Comparison of ENCODE assay signal across 8 cellular contexts in the genomic region with DNA sequence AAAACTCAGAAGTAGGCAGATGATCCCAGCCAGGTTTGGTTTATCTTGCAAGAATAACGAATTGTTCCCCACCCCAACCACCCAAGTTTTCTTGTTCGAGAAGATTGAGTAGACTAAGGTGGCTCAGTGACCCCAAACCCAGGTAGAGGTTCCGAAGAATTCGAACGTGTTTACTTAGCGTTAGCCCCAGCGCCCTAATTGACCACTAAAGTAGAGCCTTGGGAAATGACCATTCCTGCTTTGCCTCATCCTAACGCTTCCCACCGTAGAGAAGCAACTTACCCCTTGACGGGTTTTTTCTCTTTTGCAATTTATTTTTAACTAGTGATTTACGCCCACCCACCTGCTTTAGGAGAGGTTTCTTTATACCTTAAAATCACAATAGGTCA. TPM values are rescaled to one million over a fixed set of nuclear protein-coding genes. Genes with fewer than 3 reads are reported as not detected.
DNase-seq lines count a peak whose midpoint lies in the region; ATAC-seq and TF ChIP-seq lines count a peak whose summit lies in the region.

No MANE protein-coding gene starts in this region.

- no peak for TF ChIP-seq POLR2A in tibial nerve (IDR thresholded peaks at IDR 0.05)

- POLR2A ChIA-PET in MCF 10A (lab: Yijun Ruan, JAX), result interaction anchor here (0.6 to 6.5 kb wide), 35 partner anchors 8 to 808 kb away, joined by 3 to 109 read pairs (median 5); partner anchors contain the start of genes CNIH4, DEGS1 and NVL

- H3K4me3 ChIP-seq in CD4-positive, CD25-positive, alpha-beta regulatory T cell (ENCODE audit: low read depth, low read length), result peak overlapping the region; percentile 75
- H3K4me3 ChIP-seq in HUES48 (ENCODE audit: low read depth, low read length) (peak overlapping the region; percentile 96), lower lobe of right lung (peak overlapping the region; percentile 90), tibial nerve (peak overlapping the region; percentile 68 to 93 (median 78))

- peak overlapping the region; percentile 96 for H3K9ac ChIP-seq in HUES48 (ENCODE audit: low read depth, low read length)

- peak in 1 of 3 donors; percentile 22 for DNase-seq in CD4-positive, CD25-positive, alpha-beta regulatory T cell
- DNase-seq in MCF 10A (ENCODE audit: unreplicated experiment) (peak; percentile 39), lower lobe of right lung (no peak), tibial nerve (ENCODE audit: low spot score in 2 of 2) (no peak)

- BruUV-seq in MCF 10A (replicated peaks; lab: Mats Ljungman, UMichigan), result no TSS peak

- no peak for ATAC-seq in CD4-positive, CD25-positive, alpha-beta regulatory T cell (ENCODE audit: low read depth in 2 of 2)
- ATAC-seq in lower lobe of right lung, result peak in 1 of 2 donors; percentile 37
- no peak for ATAC-seq in GM21423 (IDR thresholded peaks at IDR 0.05; ENCODE audit: unreplicated experiment)
- no peak for ATAC-seq in HG02970 (IDR thresholded peaks at IDR 0.05; ENCODE audit: low FRiP score, unreplicated experiment)
- ATAC-seq in GM19397 (IDR thresholded peaks at IDR 0.05; ENCODE audit: unreplicated experiment), result no peak

- no peaks in the 10 kb centered on the region for H3K9me3 ChIP-seq in CD4-positive, CD25-positive, alpha-beta regulatory T cell (ENCODE audit: control insufficient read depth in 2 of 2, low read length in 2 of 2)
- no peaks in the 10 kb centered on the region for H3K9me3 ChIP-seq in HUES48 (ENCODE audit: control insufficient read depth, insufficient read depth, low read length)
- H3K9me3 ChIP-seq in lower lobe of right lung, result no peaks in the 10 kb centered on the region
- no peaks in the 10 kb centered on the region for H3K9me3 ChIP-seq in tibial nerve

- WGBS in tibial nerve, 2 donors, result 2 to 3% methylated on average over 11 of the region's 11 CpGs

- peak overlapping the region; percentile 84 to 98 (median 91) for H3K27ac Mint-ChIP-seq in CD4-positive, CD25-positive, alpha-beta regulatory T cell
- H3K27ac Mint-ChIP-seq in MCF 10A (ENCODE audit: low read depth, unreplicated experiment), result peak overlapping the region; percentile 82

- CTCF ChIA-PET in MCF 10A (lab: Yijun Ruan, JAX), result interaction anchor here (0.6 to 4.5 kb wide), 14 partner anchors 8 to 419 kb away, joined by 3 to 80 read pairs (median 4); partner anchors contain the start of gene DEGS1

- H3K36me3 Mint-ChIP-seq in CD4-positive, CD25-positive, alpha-beta regulatory T cell, result peaks cover 4% of the 10 kb centered on the region
- peaks cover 33% of the 10 kb centered on the region for H3K36me3 Mint-ChIP-seq in MCF 10A (ENCODE audit: insufficient read depth, unreplicated experiment)

- H3K4me1 ChIP-seq in CD4-positive, CD25-positive, alpha-beta regulatory T cell (ENCODE audit: control insufficient read depth, insufficient read depth, low read length, poor library complexity, severe bottlenecking), result peaks cover 32% of the 10 kb centered on the region
- H3K4me1 ChIP-seq in HUES48 (ENCODE audit: control insufficient read depth, insufficient read depth, low read length) (peaks cover 20% of the 10 kb centered on the region), lower lobe of right lung (peaks cover 22% of the 10 kb centered on the region), tibial nerve (peaks cover 0 to 36% (median 12%) of the 10 kb centered on the region in 4 donors)

- peaks cover 2% of the 10 kb centered on the region for H3K27me3 ChIP-seq in CD4-positive, CD25-positive, alpha-beta regulatory T cell (ENCODE audit: control insufficient read depth, insufficient read depth, low read length)
- H3K27me3 ChIP-seq in HUES48 (ENCODE audit: control insufficient read depth, insufficient read depth, low read length) (no peaks in the 10 kb centered on the region), lower lobe of right lung (ENCODE audit: low read depth) (no peaks in the 10 kb centered on the region), tibial nerve (no peaks in the 10 kb centered on the region)

- peak overlapping the region; percentile 93 for H3K27ac ChIP-seq in CD4-positive, CD25-positive, alpha-beta regulatory T cell (ENCODE audit: insufficient read depth, low read length, poor library complexity, severe bottlenecking)
- H3K27ac ChIP-seq in HUES48 (ENCODE audit: low read depth, low read length), result peak overlapping the region; percentile 95
- peak overlapping the region; percentile 94 for H3K27ac ChIP-seq in lower lobe of right lung
- peak overlapping the region; percentile 84 to 94 (median 94) for H3K27ac ChIP-seq in tibial nerve

- TF ChIP-seq CTCF in MCF 10A (IDR thresholded peaks at IDR 0.05; ENCODE audit: unreplicated experiment) (no peak), lower lobe of right lung (IDR thresholded peaks at IDR 0.05) (no peak), tibial nerve (IDR thresholded peaks at IDR 0.05) (no peak)

- intact Hi-C loops in MCF 10A (cut with micrococcal nuclease) (loop anchor here (2.0 kb wide), 2 partner anchors 416 to 738 kb away; no protein-coding TSS in a partner anchor), lower lobe of right lung (cut with DNase I) (loop anchor here (5.0 kb wide), 1 partner anchor 218 kb away; the partner anchor contains the start of gene NVL)

- H3K36me3 ChIP-seq in CD4-positive, CD25-positive, alpha-beta regulatory T cell (ENCODE audit: control insufficient read depth, insufficient read depth, low read length), result peaks cover 12% of the 10 kb centered on the region
- H3K36me3 ChIP-seq in HUES48 (ENCODE audit: control insufficient read depth, insufficient read depth, low read length), result peaks cover 14% of the 10 kb centered on the region
- peaks cover 6% of the 10 kb centered on the region for H3K36me3 ChIP-seq in lower lobe of right lung
- H3K36me3 ChIP-seq in tibial nerve, result no peaks in the 10 kb centered on the region

- peak overlapping the region; percentile 79 to 98 (median 94) for H3K4me3 Mint-ChIP-seq in CD4-positive, CD25-positive, alpha-beta regulatory T cell
- peak overlapping the region; percentile 90 for H3K4me3 Mint-ChIP-seq in MCF 10A (ENCODE audit: unreplicated experiment)

- no peak for TF ChIP-seq EP300 in tibial nerve (IDR thresholded peaks at IDR 0.05)

- H3K9me3 Mint-ChIP-seq in CD4-positive, CD25-positive, alpha-beta regulatory T cell, result no peaks in the 10 kb centered on the region
- no peaks in the 10 kb centered on the region for H3K9me3 Mint-ChIP-seq in MCF 10A (ENCODE audit: unreplicated experiment)

- peaks cover 18 to 44% (median 35%) of the 10 kb centered on the region in 4 donors for H3K4me1 Mint-ChIP-seq in CD4-positive, CD25-positive, alpha-beta regulatory T cell
- peaks cover 8% of the 10 kb centered on the region for H3K4me1 Mint-ChIP-seq in MCF 10A (ENCODE audit: insufficient read depth, unreplicated experiment)

- H3K27me3 Mint-ChIP-seq in CD4-positive, CD25-positive, alpha-beta regulatory T cell, result peaks cover 15% of the 10 kb centered on the region
- no peaks in the 10 kb centered on the region for H3K27me3 Mint-ChIP-seq in MCF 10A (ENCODE audit: insufficient read depth, unreplicated experiment)

RNA-seq across cellular contexts. Expression of gene FBXO28, which starts 0.9 kb away (rescaled TPM):
- 32.5 TPM for total RNA-seq in CD4-positive, CD25-positive, alpha-beta regulatory T cell
- polyA plus RNA-seq in CD4-positive, CD25-positive, alpha-beta regulatory T cell, result 10 to 100 TPM; 13.0 to 17.6 (median 15.5) TPM
- total RNA-seq in MCF 10A (2022) (97.6 and 110 TPM in 2 replicates), lower lobe of right lung (32.0 TPM), tibial nerve (10 to 100 TPM; 16.7 to 21.3 (median 18.8) TPM)
